In genomic region chr20:10669843-10670446, GRCh38 we compare ENCODE assay signal across 10 cellular contexts. TPM values are rescaled to one million over a fixed set of nuclear protein-coding genes. Genes with fewer than 3 reads are reported as not detected.
A peak's percentile ranks its signal among the peaks of the same experiment; 100 is the strongest.
DNase-seq lines count a peak whose midpoint lies in the region; ATAC-seq, FAIRE-seq and TF ChIP-seq lines count a peak whose summit lies in the region.
"Had no signal": no experiment of that assay in that cellular context is flagged by ENCODE, and none has a peak within 500 bp of the region (broad histone marks: within the 10 kb centered on the region; RNA-seq: fewer than 3 reads in every experiment).

No MANE protein-coding gene starts in this region.

- H2AFZ ChIP-seq in Karpas-422 (ENCODE audit: low read length) (no peak overlapping the region), mammary epithelial cell (ENCODE audit: low read depth, low read length) (no peak overlapping the region), mesenchymal stem cell (ENCODE audit: low read depth, low read length) (no peak overlapping the region)

- no peak overlapping the region for H3K23ac ChIP-seq in mesenchymal stem cell (ENCODE audit: low read length in 2 of 2)

- H3K4me1 ChIP-seq in Karpas-422 (ENCODE audit: low read length), result peaks cover 55% of the 10 kb centered on the region
- peaks cover 54% of the 10 kb centered on the region for H3K4me1 ChIP-seq in mammary epithelial cell (ENCODE audit: insufficient read depth, low read length)
- H3K4me1 ChIP-seq in mesenchymal stem cell (ENCODE audit: control insufficient read depth, insufficient read depth, low read depth, low read length), result peaks cover 21% of the 10 kb centered on the region
- H3K4me1 ChIP-seq in thyroid gland, result peaks cover 57 to 63% of the 10 kb centered on the region in 2 donors

- 9% methylated on average over 6 of the region's 6 CpGs for WGBS in mammary epithelial cell (ENCODE audit: low coverage, missing lambda C conversion rate)
- 41% methylated on average over 2 of the region's 6 CpGs for WGBS in mesenchymal stem cell
- 65 to 71% methylated on average over 6 of the region's 6 CpGs for WGBS in thyroid gland, 2 donors

- H3K9me3 ChIP-seq in Karpas-422 (ENCODE audit: low read length) (no peaks in the 10 kb centered on the region), mammary epithelial cell (replicated peaks; ENCODE audit: insufficient read depth, low read length) (no peaks in the 10 kb centered on the region), mesenchymal stem cell (ENCODE audit: control insufficient read depth, low read length) (no peaks in the 10 kb centered on the region), thyroid gland (no peaks in the 10 kb centered on the region)

- no peak overlapping the region for H4K8ac ChIP-seq in mesenchymal stem cell (ENCODE audit: low read length)

- ATAC-seq in GM21717 (IDR thresholded peaks at IDR 0.05; ENCODE audit: unreplicated experiment), result no peak
- ATAC-seq: natural killer cell had no signal

- H4K20me1 ChIP-seq in Karpas-422 (ENCODE audit: insufficient read depth, low read depth, low read length) (0 out of 2 replicates have a peak, but pooled peaks cover 3% of the 10 kb centered on the region), mammary epithelial cell (ENCODE audit: insufficient read depth, low read length) (no peaks in the 10 kb centered on the region)

- H3K36me3 ChIP-seq in Karpas-422 (ENCODE audit: insufficient read depth, low read length), result 0 out of 2 replicates have a peak, but pooled peaks cover 6% of the 10 kb centered on the region
- peaks cover 28% of the 10 kb centered on the region for H3K36me3 ChIP-seq in mammary epithelial cell (ENCODE audit: insufficient read depth, low read length)
- peaks cover 13 to 16% of the 10 kb centered on the region in 2 experiments for H3K36me3 ChIP-seq in mesenchymal stem cell (ENCODE audit: control insufficient read depth in 1 of 2, insufficient read depth in 2 of 2, low read depth in 1 of 2, low read length in 2 of 2)
- no peaks in the 10 kb centered on the region for H3K36me3 ChIP-seq in thyroid gland

- H2BK12ac ChIP-seq in mesenchymal stem cell (ENCODE audit: low read length in 2 of 2), result no peak overlapping the region

- H3K4me2 ChIP-seq in Karpas-422 (ENCODE audit: low read depth, low read length, poor library complexity, severe bottlenecking), result peak overlapping the region; percentile 77
- peak overlapping the region; percentile 84 for H3K4me2 ChIP-seq in mammary epithelial cell (ENCODE audit: insufficient read depth, low read depth, low read length)
- peak overlapping the region; percentile 9 for H3K4me2 ChIP-seq in mesenchymal stem cell (ENCODE audit: low read length, poor library complexity, severe bottlenecking)

- H3K4ac ChIP-seq in mesenchymal stem cell (ENCODE audit: low read depth in 1 of 2, low read length in 2 of 2), result no peak overlapping the region

- no peak overlapping the region for H3K18ac ChIP-seq in mesenchymal stem cell (ENCODE audit: low read depth in 1 of 2, low read length in 2 of 2)

- dilution Hi-C loops in mammary epithelial cell (cut with HindIII; ENCODE audit: low sequenced_read_pairs), result no loop called here

- H2BK15ac ChIP-seq in mesenchymal stem cell (ENCODE audit: low read depth, poor library complexity, severe bottlenecking), result no peak overlapping the region

- H3K27me3 ChIP-seq in Karpas-422 (ENCODE audit: low read length), result no peaks in the 10 kb centered on the region
- H3K27me3 ChIP-seq in mammary epithelial cell (ENCODE audit: insufficient read depth, low read length), result no peaks in the 10 kb centered on the region
- H3K27me3 ChIP-seq in mesenchymal stem cell (ENCODE audit: control insufficient read depth in 1 of 2, insufficient read depth in 1 of 2, low read length in 2 of 2), result no peaks in the 10 kb centered on the region
- no peaks in the 10 kb centered on the region for H3K27me3 ChIP-seq in thyroid gland

- intact Hi-C loops in mammary epithelial cell (cut with micrococcal nuclease), result loop anchor here (2.0 to 10.0 kb wide), 7 partner anchors 59 to 691 kb away; no protein-coding TSS in a partner anchor
- intact Hi-C loops in thyroid gland (cut with DNase I), result loop anchor here (5.0 to 10.0 kb wide), 3 partner anchors 113 to 605 kb away; partner anchors contain the start of genes MKKS and SLX4IP

- DNase-seq in Karpas-422 (no peak), mammary epithelial cell (no peak), mesenchymal stem cell (no peak), thyroid gland (no peak), NCI-H2107 treated with DMSO at 0.1 percent for 48 hours (lab: John Stamatoyannopoulos, UW; ENCODE audit: unreplicated experiment) (no peak), DMS153 treated with DMSO at 0.1 percent for 48 hours (lab: John Stamatoyannopoulos, UW; ENCODE audit: unreplicated experiment) (no peak), RCC 7860 (ENCODE audit: low spot score) (no peak)
- DNase-seq: natural killer cell, NCI-H774 had no signal

- CTCF ChIA-PET in mammary epithelial cell (lab: Charles Lee; ENCODE audit: low non-redundant PET), result no interaction called here

- in situ Hi-C loops in mammary epithelial cell (cut with MboI; ENCODE audit: low sequenced_read_pairs in 2 of 2), result loop anchor here (5.0 to 25.0 kb wide), 4 partner anchors 542 to 875 kb away; no protein-coding TSS in a partner anchor

- peaks cover 25% of the 10 kb centered on the region for H3K79me1 ChIP-seq in mesenchymal stem cell (replicated peaks; ENCODE audit: low read length, poor library complexity, severe bottlenecking)

- TF ChIP-seq POLR2A in thyroid gland (IDR thresholded peaks at IDR 0.05), result no peak

- H3K79me2 ChIP-seq in Karpas-422 (ENCODE audit: low read length) (peaks cover 7% of the 10 kb centered on the region; the same call in 1 of the 2 replicates), mammary epithelial cell (ENCODE audit: insufficient read depth, low read length) (peaks cover 90% of the 10 kb centered on the region)

- H2AK5ac ChIP-seq in mesenchymal stem cell (ENCODE audit: low read length, severe bottlenecking), result no peak overlapping the region

- no peak overlapping the region for H4K91ac ChIP-seq in mesenchymal stem cell (ENCODE audit: low read length)

- no peak overlapping the region for H3K14ac ChIP-seq in mesenchymal stem cell (ENCODE audit: low read length in 2 of 2)

- no peak overlapping the region for H2BK120ac ChIP-seq in mesenchymal stem cell (ENCODE audit: low read depth, low read length)

- H3K4me3 ChIP-seq in Karpas-422 (ENCODE audit: low read length) (peak overlapping the region; percentile 75), mammary epithelial cell (replicated peaks in 1 of 3; ENCODE audit: insufficient read depth in 1 of 3, low read depth in 2 of 3, low read length in 3 of 3) (peak overlapping the region; percentile 85 to 97 (median 87)), mesenchymal stem cell (ENCODE audit: insufficient read depth in 1 of 2, low read depth in 1 of 2, low read length in 2 of 2) (peak overlapping the region in 1 of 2 experiments; percentile 96), thyroid gland (replicated peaks in 1 of 3) (no peak overlapping the region)

- FAIRE-seq in RCC 7860 (lab: Jason Lieb, UNC), result no peak

- no peak for TF ChIP-seq CTCF in mammary epithelial cell (conservative IDR thresholded peaks at IDR 0.05 in 1 of 2, IDR thresholded peaks at IDR 0.05 in 1 of 2; ENCODE audit: extremely low read depth in 1 of 2, insufficient read depth in 1 of 2, low read depth in 1 of 2, low read length in 2 of 2)
- no peak for TF ChIP-seq CTCF in thyroid gland (IDR thresholded peaks at IDR 0.05)

- BruUV-seq in mammary epithelial cell (replicated peaks; lab: Mats Ljungman, UMichigan), result no TSS peak

- H3K9me2 ChIP-seq in Karpas-422 (replicated peaks; ENCODE audit: insufficient read depth, low read length), result no peaks in the 10 kb centered on the region

- peak overlapping the region; percentile 74; the same call in 1 of the 2 replicates for H3K9ac ChIP-seq in Karpas-422 (ENCODE audit: low read length)
- peak overlapping the region; percentile 95 for H3K9ac ChIP-seq in mammary epithelial cell (ENCODE audit: insufficient read depth, low read length)
- H3K9ac ChIP-seq in mesenchymal stem cell (ENCODE audit: low read length), result peak overlapping the region; percentile 95

- H2BK5ac ChIP-seq in mesenchymal stem cell (ENCODE audit: low read depth, low read length, poor library complexity, severe bottlenecking), result no peak overlapping the region

- H3K27ac ChIP-seq in Karpas-422 (ENCODE audit: low read length) (peak overlapping the region; percentile 68; the same call in 1 of the 2 replicates), mammary epithelial cell (ENCODE audit: insufficient read depth, low read depth, low read length) (peak overlapping the region; percentile 89), mesenchymal stem cell (ENCODE audit: low read length, poor library complexity, severe bottlenecking) (no peak overlapping the region), thyroid gland (peak overlapping the region; percentile 95 to 99 (median 98))

RNA-seq across cellular contexts. Expression of gene JAG1, which starts 3.9 kb away (rescaled TPM):
- 8.1 and 8.3 TPM in 2 replicates for total RNA-seq in Karpas-422 (2014; rRNA removed; shearing (Covaris generic); ENCODE audit: low replicate concordance)
- 100 to 1,000 TPM; 244 to 283 TPM for total RNA-seq in mammary epithelial cell
- polyA plus RNA-seq in mammary epithelial cell, result 54.7 TPM
- 300 TPM for polyA minus RNA-seq in mammary epithelial cell
- 13.2 TPM for polyA plus RNA-seq in mesenchymal stem cell (2013, experiment 1 of 2)
- 12.6 TPM for polyA plus RNA-seq in mesenchymal stem cell (2013, experiment 2 of 2)
- 10 to 100 TPM; 41.2 to 67.9 (median 46.2) TPM for total RNA-seq in thyroid gland

Comparison
In these comparisons a context has a peak if more than half of its experiments do, and no peak if none do; other contexts are left out.
1. H3K4me2 ChIP-seq: peak in every context shown above with its lines; median percentile 84 in mammary epithelial cell; 77 in Karpas-422; 9 in mesenchymal stem cell.
2. H3K4me3 ChIP-seq: peak in Karpas-422 (single experiment) and mammary epithelial cell (3 of 3); none in thyroid gland (0 of 3).
3. Peak in every context shown above with its lines, with median percentiles within 50 percentile points of each other: H3K9ac ChIP-seq.